ENCODE assay signal across 16 cellular contexts in genomic region chr15:78071378-78071777, GRCh38. TPM values are rescaled to one million over a fixed set of nuclear protein-coding genes. Genes with fewer than 3 reads are reported as not detected.
DNase-seq lines count a peak whose midpoint lies in the region; ATAC-seq and TF ChIP-seq lines count a peak whose summit lies in the region.
"Had no signal": no experiment of that assay in that cellular context is flagged by ENCODE, and none has a peak within 500 bp of the region (broad histone marks: within the 10 kb centered on the region; RNA-seq: fewer than 3 reads in every experiment).

No MANE protein-coding gene starts in this region.

- H3K4me1 Mint-ChIP-seq in CD4-positive, alpha-beta memory T cell: peaks cover 47 to 75% (median 53%) of the 10 kb centered on the region in 4 donors
- H3K4me1 Mint-ChIP-seq in chondrocyte (ENCODE audit: low read depth): peaks cover 51% of the 10 kb centered on the region

- peak overlapping the region; percentile 65 for H3K9ac ChIP-seq in Loucy (ENCODE audit: low read depth, low read length, poor library complexity, severe bottlenecking)
- no peak overlapping the region for H3K9ac ChIP-seq in skeletal muscle satellite cell (ENCODE audit: low read depth, low read length)

- H3K9me3 Mint-ChIP-seq in CD4-positive, alpha-beta memory T cell: no peaks in the 10 kb centered on the region
- H3K9me3 Mint-ChIP-seq in chondrocyte (ENCODE audit: low read depth): no peaks in the 10 kb centered on the region
- H3K9me3 Mint-ChIP-seq: neural crest cell; stimulated activated naive B cell treated with anti-CD40 and anti-IgM and Interleukin-4, amounts not matched to agents 10 μg/mL and 1 μg/mL and 100 μg/mL, for 72 hours had no signal

- no peaks in the 10 kb centered on the region for H3K9me2 ChIP-seq in Loucy (replicated peaks; ENCODE audit: low read depth, low read length)

- H3K27me3 Mint-ChIP-seq in CD4-positive, alpha-beta memory T cell: no peaks in the 10 kb centered on the region
- no peaks in the 10 kb centered on the region for H3K27me3 Mint-ChIP-seq in chondrocyte (ENCODE audit: low read depth)
- H3K27me3 Mint-ChIP-seq: stimulated activated naive B cell treated with anti-CD40 and anti-IgM and Interleukin-4, amounts not matched to agents 10 μg/mL and 1 μg/mL and 100 μg/mL, for 72 hours had no signal

- no peak overlapping the region for H2AFZ ChIP-seq in Loucy (ENCODE audit: low read length)

- peaks cover 100% of the 10 kb centered on the region for H3K79me2 ChIP-seq in Loucy (ENCODE audit: insufficient read depth, low read length)

- H3K27me3 ChIP-seq in CD4-positive, alpha-beta memory T cell (ENCODE audit: insufficient read depth, low read length): no peaks in the 10 kb centered on the region
- H3K27me3 ChIP-seq in Loucy (ENCODE audit: insufficient read depth, low read length, poor library complexity, severe bottlenecking): no peaks in the 10 kb centered on the region
- no peaks in the 10 kb centered on the region for H3K27me3 ChIP-seq in skeletal muscle satellite cell (ENCODE audit: control insufficient read depth, insufficient read depth, low read length)

- H3K27ac Mint-ChIP-seq in CD4-positive, alpha-beta memory T cell: peak overlapping the region in 5 of 7 donors; percentile 82 to 97 (median 86)
- peak overlapping the region; percentile 89 for H3K27ac Mint-ChIP-seq in chondrocyte (ENCODE audit: unreplicated experiment)
- H3K27ac Mint-ChIP-seq: stimulated activated naive B cell treated with anti-CD40 and anti-IgM and Interleukin-4, amounts not matched to agents 10 μg/mL and 1 μg/mL and 100 μg/mL, for 72 hours had no signal

- ATAC-seq in HG03108 (IDR thresholded peaks at IDR 0.05; ENCODE audit: unreplicated experiment): no peak
- ATAC-seq: stimulated activated naive B cell treated with anti-CD40 and anti-IgM and Interleukin-4, amounts not matched to agents 10 μg/mL and 1 μg/mL and 100 μg/mL, for 72 hours had no signal

- H3K4me3 Mint-ChIP-seq in CD4-positive, alpha-beta memory T cell: peak overlapping the region in 4 of 8 donors; percentile 22 to 59 (median 34)
- no peak overlapping the region for H3K4me3 Mint-ChIP-seq in chondrocyte (ENCODE audit: unreplicated experiment)
- H3K4me3 Mint-ChIP-seq: neural crest cell; stimulated activated naive B cell treated with anti-CD40 and anti-IgM and Interleukin-4, amounts not matched to agents 10 μg/mL and 1 μg/mL and 100 μg/mL, for 72 hours had no signal

- POLR2A ChIA-PET in CD4-positive, alpha-beta memory T cell (lab: Charles Lee; ENCODE audit: partially characterized antibody): interaction anchor here (16.7 kb wide), 1 partner anchor 24 kb away, joined by 984 read pairs; no protein-coding TSS in a partner anchor

- CTCF ChIA-PET in CD4-positive, alpha-beta memory T cell (lab: Charles Lee; ENCODE audit: partially characterized antibody): interaction anchor here (0.7 to 5.9 kb wide), 9 partner anchors 17 to 162 kb away, joined by 3 to 78 read pairs (median 14); no protein-coding TSS in a partner anchor

- H3K9me3 ChIP-seq in CD4-positive, alpha-beta memory T cell (ENCODE audit: control insufficient read depth in 1 of 2, low read length in 2 of 2): no peaks in the 10 kb centered on the region
- H3K9me3 ChIP-seq in Loucy (ENCODE audit: insufficient read depth, low read depth, low read length) (no peaks in the 10 kb centered on the region), skeletal muscle satellite cell (replicated peaks; ENCODE audit: low read length) (no peaks in the 10 kb centered on the region)

- intact Hi-C loops in CD4-positive, alpha-beta memory T cell (cut with micrococcal nuclease): no loop called here
- intact Hi-C loops in posterior cingulate gyrus (cut with DNase I): loop anchor here (10.0 kb wide), 1 partner anchor 67 kb away; no protein-coding TSS in a partner anchor

- in situ Hi-C loops in KBM-7 (cut with MboI; ENCODE audit: low pct_unique_long_range_greater_than_20kb, low sequenced_read_pairs): no loop called here

- no peaks in the 10 kb centered on the region; the same call in 1 of the 2 replicates for H3F3A ChIP-seq in Loucy (ENCODE audit: low read depth)

- no peak for TF ChIP-seq CTCF in Loucy (conservative IDR thresholded peaks at IDR 0.05; ENCODE audit: low read length)
- no peak for TF ChIP-seq CTCF in chondrocyte (IDR thresholded peaks at IDR 0.05)

- H3K27ac ChIP-seq in CD4-positive, alpha-beta memory T cell (ENCODE audit: low read depth, low read length): peak overlapping the region; percentile 53
- H3K27ac ChIP-seq: WERI-Rb-1 had no signal

- H3K4me1 ChIP-seq in CD4-positive, alpha-beta memory T cell (ENCODE audit: insufficient read depth, low read length): peaks cover 96% of the 10 kb centered on the region
- peaks cover 82% of the 10 kb centered on the region for H3K4me1 ChIP-seq in Loucy (ENCODE audit: insufficient read depth, low read length, poor library complexity, severe bottlenecking)
- peaks cover 88% of the 10 kb centered on the region for H3K4me1 ChIP-seq in skeletal muscle satellite cell (ENCODE audit: control insufficient read depth, insufficient read depth, low read length)

- no peak for DNase-seq in CD4-positive, alpha-beta memory T cell
- DNase-seq in chondrocyte (ENCODE audit: low spot score): no peak
- DNase-seq in KBM-7: no peak
- no peak for DNase-seq in posterior cingulate gyrus
- DNase-seq: activated gamma-delta T cell; kidney; NCI-H1436 treated with DMSO at 0.1 percent for 48 hours; NCI-H774; SHP77; stimulated activated naive B cell treated with anti-CD40 and anti-IgM and Interleukin-4, amounts not matched to agents 10 μg/mL and 1 μg/mL and 100 μg/mL, for 72 hours; WERI-Rb-1 had no signal

- H3K36me3 ChIP-seq in CD4-positive, alpha-beta memory T cell (ENCODE audit: insufficient read depth, low read length): no peaks in the 10 kb centered on the region
- H3K36me3 ChIP-seq in Loucy (ENCODE audit: insufficient read depth, low read length): no peaks in the 10 kb centered on the region
- no peaks in the 10 kb centered on the region for H3K36me3 ChIP-seq in skeletal muscle satellite cell (ENCODE audit: insufficient read depth, low read length)

- peak overlapping the region; percentile 84 for H3K4me2 ChIP-seq in Loucy (ENCODE audit: low read depth, low read length, poor library complexity, severe bottlenecking)
- peak overlapping the region; percentile 54 for H3K4me2 ChIP-seq in skeletal muscle satellite cell (ENCODE audit: low read length)

- peaks cover 52% of the 10 kb centered on the region for H4K20me1 ChIP-seq in Loucy (ENCODE audit: insufficient read depth, low read length, poor library complexity, severe bottlenecking)

- H3K36me3 Mint-ChIP-seq in CD4-positive, alpha-beta memory T cell: peaks cover 11% of the 10 kb centered on the region in 2 donors
- no peaks in the 10 kb centered on the region for H3K36me3 Mint-ChIP-seq in chondrocyte (ENCODE audit: low read depth)

- no peak overlapping the region for H3K4me3 ChIP-seq in CD4-positive, alpha-beta memory T cell (ENCODE audit: low read length in 2 of 2)
- H3K4me3 ChIP-seq in Loucy (ENCODE audit: low read length, poor library complexity, severe bottlenecking): peak overlapping the region; percentile 100
- H3K4me3 ChIP-seq in skeletal muscle satellite cell (ENCODE audit: low read length): no peak overlapping the region

RNA-seq across cellular contexts. Expression of gene TBC1D2B, which starts 6.1 kb away (rescaled TPM):
- total RNA-seq in CD4-positive, alpha-beta memory T cell: 100 to 1,000 TPM in 1 of 2 experiments, 10 to 100 TPM in 1; 98.1 to 114 TPM
- 10 to 100 TPM in 1 of 2 donors, 1 to 10 TPM in 1; 5.6 to 35.4 TPM for polyA plus RNA-seq in CD4-positive, alpha-beta memory T cell
- 44.3 to 64.2 TPM (median 58.1 TPM) in 3 replicates for total RNA-seq in chondrocyte
- 17.3 and 21.0 TPM in 2 replicates for total RNA-seq in skeletal muscle satellite cell (2012; rRNA removed)

RNA-seq across cellular contexts. Expression of gene SH2D7, which starts 21.0 kb away (rescaled TPM):
- not detected for total RNA-seq in CD4-positive, alpha-beta memory T cell
- not detected for polyA plus RNA-seq in CD4-positive, alpha-beta memory T cell
- not detected in 3 replicates for total RNA-seq in chondrocyte
- total RNA-seq in skeletal muscle satellite cell (2012; rRNA removed): not detected in 2 replicates
- total RNA-seq: dermis microvascular lymphatic vessel endothelial cell, kidney, neural crest cell had no signal

RNA-seq across cellular contexts. Expression of gene CIB2, which starts 59.9 kb away (rescaled TPM):
- 1 to 10 TPM; 1.0 to 1.7 TPM for total RNA-seq in CD4-positive, alpha-beta memory T cell
- polyA plus RNA-seq in CD4-positive, alpha-beta memory T cell: 1 to 10 TPM in 1 of 2 donors, under 1 TPM in 1; 0.56 to 2.2 TPM
- total RNA-seq in chondrocyte: 5.7 to 8.8 TPM (median 8.0 TPM) in 3 replicates
- total RNA-seq in skeletal muscle satellite cell (2012; rRNA removed): 1.0 and 1.3 TPM in 2 replicates
